Comparison of ENCODE assay signal across 7 cellular contexts in genomic region chr2:231482806-231483391, GRCh38. TPM values are rescaled to one million over a fixed set of nuclear protein-coding genes. Genes with fewer than 3 reads are reported as not detected.
A peak's percentile ranks its signal among the peaks of the same experiment; 100 is the strongest.
DNase-seq lines count a peak whose midpoint lies in the region; ATAC-seq and TF ChIP-seq lines count a peak whose summit lies in the region.

No MANE protein-coding gene starts in this region.

- peak; percentile 96 for TF ChIP-seq CTCF in GM12875 (IDR thresholded peaks at IDR 0.05; ENCODE audit: borderline replicate concordance, insufficient read depth, low read depth, low read length)
- peak; percentile 84 for TF ChIP-seq CTCF in OCI-LY7 (conservative IDR thresholded peaks at IDR 0.05; ENCODE audit: low read length)
- TF ChIP-seq CTCF in nephron (IDR thresholded peaks at IDR 0.05; ENCODE audit: unreplicated experiment in 3 of 3), result peak; percentile 77 to 83 (median 83)

- peaks cover 6% of the 10 kb centered on the region for H3K27me3 Mint-ChIP-seq in activated T-cell treated with anti-CD3 and anti-CD28 coated beads, Interleukin-2, amount 50 U/mL, for 72 hours (ENCODE audit: low read depth)
- H3K27me3 Mint-ChIP-seq in nephron (ENCODE audit: low read depth), result peaks cover 1% of the 10 kb centered on the region

- no peaks in the 10 kb centered on the region for H3K9me2 ChIP-seq in OCI-LY7 (ENCODE audit: insufficient read depth, low read length)

- peak overlapping the region; percentile 43 for H2AFZ ChIP-seq in OCI-LY7 (ENCODE audit: low read length)

- intact Hi-C loops in OCI-LY7 (cut with micrococcal nuclease; ENCODE audit: unreplicated experiment), result loop anchor here (1.0 kb wide), 1 partner anchor 75 kb away; no protein-coding TSS in a partner anchor

- H3K79me2 ChIP-seq in OCI-LY7 (ENCODE audit: insufficient read depth, low read depth, low read length), result no peaks in the 10 kb centered on the region

- H3K9me3 ChIP-seq in OCI-LY7 (ENCODE audit: low read length), result no peaks in the 10 kb centered on the region

- no TSS peak for BruUV-seq in OCI-LY7 (replicated peaks; lab: Mats Ljungman, UMichigan)

- POLR2A ChIA-PET in OCI-LY7 (lab: Charles Lee), result interaction anchor here (0.7 to 1.4 kb wide), 4 partner anchors 15 to 138 kb away, joined by 3 to 7 read pairs (median 3); partner anchors contain the start of gene NCL

- CTCF ChIA-PET in OCI-LY7 (lab: Charles Lee; ENCODE audit: unreplicated experiment), result interaction anchor here (0.6 to 1.1 kb wide), 3 partner anchors 15 to 76 kb away, joined by 3 to 4 read pairs (median 4); no protein-coding TSS in a partner anchor

- no peak overlapping the region for H3K27ac ChIP-seq in OCI-LY7 (ENCODE audit: low read depth, low read length, poor library complexity, severe bottlenecking)

- H3K4me1 ChIP-seq in OCI-LY7 (ENCODE audit: insufficient read depth, low read length, poor library complexity, severe bottlenecking), result peaks cover 14% of the 10 kb centered on the region

- peak overlapping the region; percentile 75 to 84 for H3K4me3 Mint-ChIP-seq in activated T-cell treated with anti-CD3 and anti-CD28 coated beads, Interleukin-2, amount 50 U/mL, for 72 hours
- H3K4me3 Mint-ChIP-seq in nephron, result no peak overlapping the region

- no peaks in the 10 kb centered on the region for H3K36me3 ChIP-seq in OCI-LY7 (ENCODE audit: insufficient read depth, low read length)

- DNase-seq in OCI-LY7 (ENCODE audit: low spot score) (peak; percentile 60), fibroblast of gingiva (ENCODE audit: low read depth) (peak; percentile 59)
- peak; percentile 84 to 85 for DNase-seq in activated T-cell treated with anti-CD3 and anti-CD28 coated beads, Interleukin-2, amount 50 U/mL, for 72 hours
- peak; percentile 86 for DNase-seq in stimulated activated naive CD8-positive, alpha-beta T cell treated with anti-CD3 and anti-CD28 coated beads, Interleukin-15, Interleukin-2, amounts not matched to agents 100 U/mL and 50 U/mL, for 24 hours

- no peaks in the 10 kb centered on the region for H4K20me1 ChIP-seq in OCI-LY7 (ENCODE audit: insufficient read depth, low read length)

- H3K4me3 ChIP-seq in GM12875 (ENCODE audit: low read depth, low read length) (no peak overlapping the region), OCI-LY7 (ENCODE audit: low read depth, low read length, poor library complexity, severe bottlenecking) (no peak overlapping the region)

- H3K27ac Mint-ChIP-seq in activated T-cell treated with anti-CD3 and anti-CD28 coated beads, Interleukin-2, amount 50 U/mL, for 72 hours, result peak overlapping the region; percentile 77
- H3K27ac Mint-ChIP-seq in nephron, result no peak overlapping the region

- H3K36me3 Mint-ChIP-seq in activated T-cell treated with anti-CD3 and anti-CD28 coated beads, Interleukin-2, amount 50 U/mL, for 72 hours (ENCODE audit: insufficient read depth in 2 of 2), result no peaks in the 10 kb centered on the region
- H3K36me3 Mint-ChIP-seq in nephron (ENCODE audit: low read depth), result no peaks in the 10 kb centered on the region

- peak; percentile 61 for ATAC-seq in HG02981 (IDR thresholded peaks at IDR 0.05; ENCODE audit: unreplicated experiment)
- ATAC-seq in activated T-cell treated with anti-CD3 and anti-CD28 coated beads, Interleukin-2, amount 50 U/mL, for 72 hours (replicated peaks in 1 of 2), result peak; percentile 90 to 92
- ATAC-seq in stimulated activated naive CD8-positive, alpha-beta T cell treated with anti-CD3 and anti-CD28 coated beads, Interleukin-15, Interleukin-2, amounts not matched to agents 100 U/mL and 50 U/mL, for 24 hours, result peak; percentile 87

- peaks cover 15% of the 10 kb centered on the region for H3K4me1 Mint-ChIP-seq in activated T-cell treated with anti-CD3 and anti-CD28 coated beads, Interleukin-2, amount 50 U/mL, for 72 hours (ENCODE audit: low read depth)
- peaks cover 4% of the 10 kb centered on the region for H3K4me1 Mint-ChIP-seq in nephron

- no peaks in the 10 kb centered on the region for H3K9me3 Mint-ChIP-seq in activated T-cell treated with anti-CD3 and anti-CD28 coated beads, Interleukin-2, amount 50 U/mL, for 72 hours
- H3K9me3 Mint-ChIP-seq in nephron, result no peaks in the 10 kb centered on the region

- peak overlapping the region; percentile 42; the same call in 1 of the 2 replicates for H3K4me2 ChIP-seq in OCI-LY7 (ENCODE audit: low read length)

RNA-seq across cellular contexts. Expression of gene NCL, which starts 18.6 kb away (rescaled TPM):
- total RNA-seq in OCI-LY7 (2014; rRNA removed; shearing (Covaris generic)), result 255 and 413 TPM in 2 replicates
- 895 and 1,007 TPM in 2 replicates for total RNA-seq in OCI-LY7 (2022)
- 100 to 1,000 TPM; 501 to 656 TPM for total RNA-seq in activated T-cell treated with anti-CD3 and anti-CD28 coated beads, Interleukin-2, amount 50 U/mL, for 72 hours

RNA-seq across cellular contexts. Expression of gene NMUR1, which starts 47.3 kb away (rescaled TPM):
- not detected in 2 replicates for total RNA-seq in OCI-LY7 (2014; rRNA removed; shearing (Covaris generic))
- not detected in 2 replicates for total RNA-seq in OCI-LY7 (2022)
- under 1 TPM in 1 of 2 donors, not detected in 1; 0.21 TPM for total RNA-seq in activated T-cell treated with anti-CD3 and anti-CD28 coated beads, Interleukin-2, amount 50 U/mL, for 72 hours

Comparison
In these comparisons a context has a peak if more than half of its experiments do, and no peak if none do; other contexts are left out.
1. H3K4me3 Mint-ChIP-seq: peak in activated T-cell treated with anti-CD3 and anti-CD28 coated beads, Interleukin-2, amount 50 U/mL, for 72 hours (2 of 2); none in nephron (0 of 3).
2. Peak in every context shown above with its lines, with median percentiles within 50 percentile points of each other: CTCF ChIP-seq, ATAC-seq and DNase-seq.